19 cellular contexts compared by ENCODE assay signal in genomic region chr7:24402655-24403054, GRCh38.
DNase-seq lines count a peak whose midpoint lies in the region; ATAC-seq and TF ChIP-seq lines count a peak whose summit lies in the region.
"Had no signal": no experiment of that assay in that cellular context is flagged by ENCODE, and none has a peak within 500 bp of the region (broad histone marks: within the 10 kb centered on the region; RNA-seq: fewer than 3 reads in every experiment).

No MANE protein-coding gene starts in this region.

- RAD21 ChIA-PET in HCT116 (lab: Charles Lee; ENCODE audit: low non-redundant PET in 1 of 2, low total read pairs in 2 of 2, uncharacterized antibody in 2 of 2, unreplicated experiment in 2 of 2) = no interaction called here

- WGBS in endodermal cell (ENCODE audit: insufficient coverage in 1 of 2, insufficient read length in 1 of 2), 2 experiments = 46 to 75% methylated on average over 2 to 4 of the region's 4 CpGs

- no peak overlapping the region for H3K4me3 ChIP-seq in HCT116 (replicated peaks in 1 of 2; ENCODE audit: low read depth in 1 of 2, low read length in 2 of 2)
- H3K4me3 ChIP-seq in OCI-LY7 (ENCODE audit: low read depth, low read length, poor library complexity, severe bottlenecking) = no peak overlapping the region
- no peak overlapping the region for H3K4me3 ChIP-seq in endodermal cell (ENCODE audit: low read length)
- no peak overlapping the region for H3K4me3 ChIP-seq in osteoblast (ENCODE audit: insufficient read depth, low read length)
- H3K4me3 ChIP-seq: esophagus squamous epithelium, MG63, prostate gland, SJSA1, stomach, transverse colon had no signal

- peak overlapping the region; percentile 57 for H2AFZ ChIP-seq in HCT116 (ENCODE audit: low read depth, low read length, poor library complexity, severe bottlenecking)
- H2AFZ ChIP-seq in OCI-LY7 (ENCODE audit: low read length) = peak overlapping the region; percentile 44; the same call in 1 of the 2 replicates
- peak overlapping the region; percentile 79 for H2AFZ ChIP-seq in osteoblast (ENCODE audit: low read length)

- TF ChIP-seq CTCF in HCT116 (IDR thresholded peaks at IDR 0.05 in 2 of 3, conservative IDR thresholded peaks at IDR 0.05 in 1 of 3; ENCODE audit: borderline replicate concordance in 1 of 3, insufficient read depth in 1 of 3, low read depth in 2 of 3, low read length in 2 of 3) (no peak), OCI-LY7 (conservative IDR thresholded peaks at IDR 0.05; ENCODE audit: low read length) (no peak), endodermal cell (conservative IDR thresholded peaks at IDR 0.05) (no peak), osteoblast (IDR thresholded peaks at IDR 0.05; ENCODE audit: extremely low read depth, low read depth, low read length) (no peak)

- H3K9me3 ChIP-seq in HCT116 (ENCODE audit: control insufficient read depth in 1 of 2, insufficient read depth in 1 of 2, low read depth in 1 of 2, low read length in 2 of 2) (no peaks in the 10 kb centered on the region), OCI-LY7 (ENCODE audit: low read length) (no peaks in the 10 kb centered on the region), endodermal cell (ENCODE audit: control insufficient read depth, low read length) (no peaks in the 10 kb centered on the region), osteoblast (ENCODE audit: low read depth, low read length) (no peaks in the 10 kb centered on the region)
- H3K9me3 ChIP-seq: esophagus squamous epithelium, MG63, prostate gland, SJSA1, stomach, transverse colon had no signal

- POLR2A ChIA-PET in HCT116 (lab: Charles Lee) = no interaction called here
- POLR2A ChIA-PET in OCI-LY7 (lab: Charles Lee) = no interaction called here

- peaks cover 44% of the 10 kb centered on the region for H3K4me1 Mint-ChIP-seq in endodermal cell

- BruUV-seq in HCT116 (replicated peaks; lab: Mats Ljungman, UMichigan) = no TSS peak
- no TSS peak for BruUV-seq in OCI-LY7 (replicated peaks; lab: Mats Ljungman, UMichigan)

- ATAC-seq in HCT116 (no peak), GM18861 (IDR thresholded peaks at IDR 0.05; ENCODE audit: unreplicated experiment) (no peak)
- ATAC-seq: activated T-cell treated with anti-CD3 and anti-CD28 coated beads, Interleukin-2, amount 50 U/mL, for 72 hours had no signal

- H3K4me2 ChIP-seq in HCT116 (ENCODE audit: low read length) (peak overlapping the region; percentile 52), OCI-LY7 (ENCODE audit: low read length) (peak overlapping the region; percentile 33; the same call in 1 of the 2 replicates), osteoblast (ENCODE audit: insufficient read depth, low read length) (peak overlapping the region; percentile 79)

- no peaks in the 10 kb centered on the region for H3K79me2 ChIP-seq in HCT116 (ENCODE audit: insufficient read depth, low read length)
- H3K79me2 ChIP-seq in OCI-LY7 (ENCODE audit: insufficient read depth, low read depth, low read length) = no peaks in the 10 kb centered on the region
- H3K79me2 ChIP-seq in osteoblast (ENCODE audit: insufficient read depth, low read length) = no peaks in the 10 kb centered on the region

- H3K9me3 Mint-ChIP-seq in endodermal cell = no peaks in the 10 kb centered on the region
- H3K9me3 Mint-ChIP-seq: activated CD4-positive, alpha-beta T cell treated with anti-CD3 and anti-CD28 coated beads, Interleukin-2, amount 10 ng/mL, durations not matched to agents 24 days and 14 days; activated T-cell treated with anti-CD3 and anti-CD28 coated beads, Interleukin-2, amount 50 U/mL, for 72 hours; CD4-positive, alpha-beta memory T cell; effector memory CD8-positive, alpha-beta T cell had no signal

- H3K27me3 ChIP-seq in HCT116 (ENCODE audit: insufficient read depth, low read length) (no peaks in the 10 kb centered on the region; the same call in 1 of the 2 replicates), endodermal cell (ENCODE audit: control insufficient read depth, insufficient read depth, low read length, poor library complexity, severe bottlenecking) (peaks cover 13% of the 10 kb centered on the region), osteoblast (ENCODE audit: insufficient read depth, low read length) (no peaks in the 10 kb centered on the region)
- H3K27me3 ChIP-seq: esophagus squamous epithelium, MG63, stomach, transverse colon had no signal

- no peak for DNase-seq in HCT116 (ENCODE audit: low read depth, low spot score)
- no peak for DNase-seq in OCI-LY7 (ENCODE audit: low spot score)
- no peak for DNase-seq in endodermal cell
- DNase-seq in osteoblast (ENCODE audit: insufficient read length, low spot score, missing footprints) = no peak
- no peak for DNase-seq in activated CD8-positive, alpha-beta memory T cell treated with anti-CD3 and anti-CD28 coated beads, Interleukin-2, amount 50 U/mL, for 4 hours
- DNase-seq in GDM1 (lab: John Stamatoyannopoulos, UW) = no peak
- DNase-seq: activated CD4-positive, alpha-beta T cell treated with anti-CD3 and anti-CD28 coated beads, Interleukin-2, amount 10 ng/mL, durations not matched to agents 24 days and 14 days; activated naive CD4-positive, alpha-beta T cell treated with Interleukin-2 at 50 U/mL for 16 hours; activated T-cell treated with anti-CD3 and anti-CD28 coated beads, Interleukin-2, amount 50 U/mL, for 72 hours; effector memory CD8-positive, alpha-beta T cell; esophagus squamous epithelium; MG63; NCI-H446 treated with DMSO at 0.1 percent for 48 hours; stomach; transverse colon had no signal

- H3K27ac Mint-ChIP-seq in endodermal cell = peak overlapping the region; percentile 32
- H3K27ac Mint-ChIP-seq: activated CD4-positive, alpha-beta T cell treated with anti-CD3 and anti-CD28 coated beads, Interleukin-2, amount 10 ng/mL, durations not matched to agents 24 days and 14 days; activated T-cell treated with anti-CD3 and anti-CD28 coated beads, Interleukin-2, amount 50 U/mL, for 72 hours; CD4-positive, alpha-beta memory T cell; effector memory CD8-positive, alpha-beta T cell had no signal

- no peak overlapping the region for H3K9ac ChIP-seq in HCT116 (ENCODE audit: low read length)
- H3K9ac ChIP-seq in endodermal cell (ENCODE audit: extremely low read depth, low read length, poor library complexity, severe bottlenecking) = no peak overlapping the region

- H3K27ac ChIP-seq in HCT116 (ENCODE audit: low read depth, low read length) (no peak overlapping the region), OCI-LY7 (ENCODE audit: low read depth, low read length, poor library complexity, severe bottlenecking) (no peak overlapping the region), endodermal cell (ENCODE audit: low read depth, low read length) (no peak overlapping the region), osteoblast (ENCODE audit: low read depth, low read length) (no peak overlapping the region)
- H3K27ac ChIP-seq: esophagus squamous epithelium, prostate gland, SJSA1, stomach, transverse colon had no signal

- H3K36me3 ChIP-seq in HCT116 (ENCODE audit: control insufficient read depth in 1 of 2, insufficient read depth in 2 of 2, low read length in 2 of 2) (no peaks in the 10 kb centered on the region), OCI-LY7 (ENCODE audit: insufficient read depth, low read length) (no peaks in the 10 kb centered on the region), endodermal cell (ENCODE audit: control insufficient read depth, insufficient read depth, low read length) (no peaks in the 10 kb centered on the region), osteoblast (ENCODE audit: insufficient read depth, low read length) (no peaks in the 10 kb centered on the region)
- H3K36me3 ChIP-seq: esophagus squamous epithelium, MG63, prostate gland, SJSA1, stomach, transverse colon had no signal

- CTCF ChIA-PET in HCT116 (lab: Charles Lee) (interaction anchor here (0.5 to 1.2 kb wide), 2 partner anchors 171 to 262 kb away, joined by 3 to 4 read pairs; partner anchors contain the start of gene PALS2), OCI-LY7 (lab: Charles Lee; ENCODE audit: unreplicated experiment) (no interaction called here)

- intact Hi-C loops in HCT116 (cut with micrococcal nuclease) (loop anchor here (1.0 to 5.0 kb wide), 4 partner anchors 185 to 696 kb away; no protein-coding TSS in a partner anchor), OCI-LY7 (cut with micrococcal nuclease; ENCODE audit: unreplicated experiment) (loop anchor here (2.0 to 5.0 kb wide), 3 partner anchors 186 to 320 kb away; no protein-coding TSS in a partner anchor)

- H4K20me1 ChIP-seq in HCT116 (ENCODE audit: insufficient read depth) (no peaks in the 10 kb centered on the region), OCI-LY7 (ENCODE audit: insufficient read depth, low read length) (no peaks in the 10 kb centered on the region), osteoblast (ENCODE audit: insufficient read depth, low read length) (no peaks in the 10 kb centered on the region)

- no peak for TF ChIP-seq POLR2A in HCT116 (IDR thresholded peaks at IDR 0.05; ENCODE audit: borderline replicate concordance, extremely low read depth, insufficient read depth, insufficient read length)

- H3K9me2 ChIP-seq in HCT116 (ENCODE audit: insufficient read depth) = no peaks in the 10 kb centered on the region
- H3K9me2 ChIP-seq in OCI-LY7 (ENCODE audit: insufficient read depth, low read length) = no peaks in the 10 kb centered on the region

- H3K4me3 Mint-ChIP-seq in endodermal cell = peak overlapping the region; percentile 52
- H3K4me3 Mint-ChIP-seq: activated CD4-positive, alpha-beta T cell treated with anti-CD3 and anti-CD28 coated beads, Interleukin-2, amount 10 ng/mL, durations not matched to agents 24 days and 14 days; activated T-cell treated with anti-CD3 and anti-CD28 coated beads, Interleukin-2, amount 50 U/mL, for 72 hours; effector memory CD8-positive, alpha-beta T cell had no signal

- peaks cover 5% of the 10 kb centered on the region for H3K36me3 Mint-ChIP-seq in endodermal cell (ENCODE audit: low read depth)
- H3K36me3 Mint-ChIP-seq: CD4-positive, alpha-beta memory T cell had no signal

- H3K27me3 Mint-ChIP-seq in endodermal cell (ENCODE audit: insufficient read depth) = peaks cover 40% of the 10 kb centered on the region

- H3K4me1 ChIP-seq in HCT116 (ENCODE audit: control insufficient read depth in 1 of 2, insufficient read depth in 2 of 2, low read length in 2 of 2) (peaks cover 0 to 4% of the 10 kb centered on the region in 2 experiments; a peak in 2 of 4 replicates), OCI-LY7 (ENCODE audit: insufficient read depth, low read length, poor library complexity, severe bottlenecking) (no peaks in the 10 kb centered on the region), endodermal cell (ENCODE audit: control insufficient read depth, insufficient read depth, low read length) (no peaks in the 10 kb centered on the region), osteoblast (ENCODE audit: insufficient read depth, low read length) (no peaks in the 10 kb centered on the region)
- H3K4me1 ChIP-seq: prostate gland, SJSA1, stomach, transverse colon had no signal

- no peak for TF ChIP-seq RAD21 in HCT116 (IDR thresholded peaks at IDR 0.05; ENCODE audit: low read depth)

TF ChIP-seq in HCT116, 20 proteins besides CTCF, POLR2A, EP300 and RAD21:
- no peak for TF ChIP-seq EZH2phosphoT487 (IDR thresholded peaks at IDR 0.05; ENCODE audit: borderline replicate concordance)
- no peak for TF ChIP-seq ZNF274 (IDR thresholded peaks at IDR 0.05; ENCODE audit: low read depth, low read length)
- no peak for TF ChIP-seq ELF1 (IDR thresholded peaks at IDR 0.05; ENCODE audit: borderline replicate concordance, low read depth)
- TF ChIP-seq TCF7L2 (IDR thresholded peaks at IDR 0.05; ENCODE audit: borderline replicate concordance, extremely low read depth, insufficient read depth, insufficient read length) = no peak
TF ChIP-seq in HCT116: peak in this region for 0.
